In genomic region chr6:56840467-56841371, GRCh38 we compare ENCODE assay signal across 8 cellular contexts.
DNase-seq lines count a peak whose midpoint lies in the region; ATAC-seq, FAIRE-seq and TF ChIP-seq lines count a peak whose summit lies in the region.

No MANE protein-coding gene starts in this region.

- DNase-seq in AG10803 (ENCODE audit: low read depth) (peak; percentile 80), LHCN-M2 (ENCODE audit: low read depth) (peak; percentile 86), bronchial epithelial cell (ENCODE audit: low read depth) (peak; percentile 73), lung microvascular endothelial cell (ENCODE audit: low read depth in 2 of 2) (peak; percentile 90 to 96), vagina (ENCODE audit: extremely low spot score in 2 of 2) (no peak)
- DNase-seq in activated naive CD4-positive, alpha-beta T cell treated with anti-CD3 and anti-CD28 coated beads, Interleukin-2, amount 50 U/mL, for 72 hours (ENCODE audit: low spot score in 2 of 2): no peak
- no peak for DNase-seq in stimulated activated CD4-positive, alpha-beta T cell treated with anti-CD3 and anti-CD28 coated beads, Interleukin-4, amount 100 ng/mL, for 24 hours

- intact Hi-C loops in vagina (cut with DNase I): loop anchor here (5.0 kb wide), 1 partner anchor 133 kb away; no protein-coding TSS in a partner anchor

- no peaks in the 10 kb centered on the region for H3K9me3 Mint-ChIP-seq in activated naive CD4-positive, alpha-beta T cell treated with anti-CD3 and anti-CD28 coated beads, Interleukin-2, amount 50 U/mL, for 72 hours

- H3K36me3 Mint-ChIP-seq in activated naive CD4-positive, alpha-beta T cell treated with anti-CD3 and anti-CD28 coated beads, Interleukin-2, amount 50 U/mL, for 72 hours: no peaks in the 10 kb centered on the region

- H3K27me3 ChIP-seq in bronchial epithelial cell (ENCODE audit: control insufficient read depth, insufficient read depth, low read length) (no peaks in the 10 kb centered on the region), vagina (no peaks in the 10 kb centered on the region)

- no peak for FAIRE-seq in bronchial epithelial cell (lab: Jason Lieb, UNC)

- H3K4me3 ChIP-seq in AG10803 (ENCODE audit: low read length) (peak overlapping the region; percentile 83), bronchial epithelial cell (ENCODE audit: low read depth, low read length) (no peak overlapping the region), vagina (peak overlapping the region in 1 of 2 donors; percentile 4)

- peaks cover 8% of the 10 kb centered on the region for H3K4me1 ChIP-seq in vagina

- no peak for ATAC-seq in activated naive CD4-positive, alpha-beta T cell treated with anti-CD3 and anti-CD28 coated beads, Interleukin-2, amount 50 U/mL, for 72 hours
- no peak for ATAC-seq in GM19397 (IDR thresholded peaks at IDR 0.05; ENCODE audit: unreplicated experiment)

- H3K27ac ChIP-seq in vagina: no peak overlapping the region

- TF ChIP-seq POLR2A in vagina (IDR thresholded peaks at IDR 0.05): no peak

- no peak overlapping the region for H3K27ac Mint-ChIP-seq in activated naive CD4-positive, alpha-beta T cell treated with anti-CD3 and anti-CD28 coated beads, Interleukin-2, amount 50 U/mL, for 72 hours

- TF ChIP-seq CTCF in AG10803 (conservative IDR thresholded peaks at IDR 0.05; ENCODE audit: low read length) (no peak), bronchial epithelial cell (IDR thresholded peaks at IDR 0.05; ENCODE audit: insufficient read depth, low read length, severe bottlenecking) (no peak), vagina (IDR thresholded peaks at IDR 0.05) (no peak)

- no peaks in the 10 kb centered on the region for H3K9me3 ChIP-seq in vagina

- H3K36me3 ChIP-seq in bronchial epithelial cell (ENCODE audit: control insufficient read depth, insufficient read depth, low read length) (no peaks in the 10 kb centered on the region), vagina (no peaks in the 10 kb centered on the region)

Comparison
In these comparisons a context has a peak if more than half of its experiments do, and no peak if none do; other contexts are left out.
1. DNase-seq: peak in AG10803 (single experiment), LHCN-M2 (single experiment), bronchial epithelial cell (single experiment) and lung microvascular endothelial cell (2 of 2); none in vagina (0 of 2), activated naive CD4-positive, alpha-beta T cell treated with anti-CD3 and anti-CD28 coated beads, Interleukin-2, amount 50 U/mL, for 72 hours (0 of 2) and stimulated activated CD4-positive, alpha-beta T cell treated with anti-CD3 and anti-CD28 coated beads, Interleukin-4, amount 100 ng/mL, for 24 hours (single experiment).